8 cellular contexts compared by ENCODE assay signal in genomic region chr1:8873506-8874229, GRCh38. TPM values are rescaled to one million over a fixed set of nuclear protein-coding genes. Genes with fewer than 3 reads are reported as not detected.
DNase-seq lines count a peak whose midpoint lies in the region; ATAC-seq, FAIRE-seq and TF ChIP-seq lines count a peak whose summit lies in the region.

No MANE protein-coding gene starts in this region.

- H3K36me3 ChIP-seq in H7 (replicated peaks; ENCODE audit: control insufficient read depth, insufficient read depth, low read length) (peaks cover 57% of the 10 kb centered on the region), pancreas (peaks cover 0 to 36% (median 30%) of the 10 kb centered on the region in 3 donors), thyroid gland (peaks cover 41 to 45% of the 10 kb centered on the region in 2 donors)

- in situ Hi-C loops in SK-MEL-5 (cut with HindIII; ENCODE audit: low pct_unique_long_range_greater_than_20kb, low sequenced_read_pairs): no loop called here

- peaks cover 95% of the 10 kb centered on the region for H3K36me3 Mint-ChIP-seq in activated naive CD4-positive, alpha-beta T cell treated with anti-CD3 and anti-CD28 coated beads for 36 hours (ENCODE audit: low read depth)

- peaks cover 4 to 47% (median 27%) of the 10 kb centered on the region in 3 donors for H3K4me1 ChIP-seq in pancreas
- H3K4me1 ChIP-seq in thyroid gland: peaks cover 31 to 53% of the 10 kb centered on the region in 2 donors

- no peak for TF ChIP-seq CTCF in pancreas (IDR thresholded peaks at IDR 0.05)
- no peak for TF ChIP-seq CTCF in thyroid gland (IDR thresholded peaks at IDR 0.05)

- H3K27ac Mint-ChIP-seq in activated naive CD4-positive, alpha-beta T cell treated with anti-CD3 and anti-CD28 coated beads for 36 hours: peak overlapping the region; percentile 90

- CTCF ChIA-PET in activated naive CD4-positive, alpha-beta T cell treated with anti-CD3 and anti-CD28 coated beads for 36 hours (lab: Charles Lee): interaction anchor here (1.1 kb wide), 1 partner anchor 131 kb away, joined by 4 read pairs; no protein-coding TSS in a partner anchor

- no peak for TF ChIP-seq POLR2A in thyroid gland (IDR thresholded peaks at IDR 0.05)

- H3K27me3 Mint-ChIP-seq in activated naive CD4-positive, alpha-beta T cell treated with anti-CD3 and anti-CD28 coated beads for 36 hours (ENCODE audit: low read depth): no peaks in the 10 kb centered on the region

- H3K27me3 ChIP-seq in H7 (ENCODE audit: control insufficient read depth, insufficient read depth, low read length): no peaks in the 10 kb centered on the region
- no peaks in the 10 kb centered on the region for H3K27me3 ChIP-seq in pancreas
- H3K27me3 ChIP-seq in thyroid gland: no peaks in the 10 kb centered on the region

- DNase-seq in H7: peak; percentile 80
- DNase-seq in SK-MEL-5 (ENCODE audit: low read depth, low spot score): peak; percentile 75
- peak; percentile 94 for DNase-seq in activated naive CD4-positive, alpha-beta T cell treated with anti-CD3 and anti-CD28 coated beads for 36 hours
- peak; percentile 54 to 96 (median 82) for DNase-seq in head of caudate nucleus
- DNase-seq in pancreas: peak in 5 of 6 donors; percentile 44 to 82 (median 63)
- peak; percentile 95 to 96 for DNase-seq in thyroid gland
- DNase-seq in NCI-H526 (lab: John Stamatoyannopoulos, UW): no peak
- no peak for DNase-seq in HuH-7.5 (ENCODE audit: low spot score)

- WGBS in pancreas, 2 donors: 46 to 51% methylated on average over 5 of the region's 5 CpGs
- WGBS in thyroid gland, 2 donors: 8 to 35% methylated on average over 5 of the region's 5 CpGs

- ATAC-seq in pancreas: peak; percentile 13 to 70 (median 45)

- peaks cover 66% of the 10 kb centered on the region for H3K4me1 Mint-ChIP-seq in activated naive CD4-positive, alpha-beta T cell treated with anti-CD3 and anti-CD28 coated beads for 36 hours (ENCODE audit: low read depth)

- FAIRE-seq in pancreas (lab: Jason Lieb, UNC): no peak

- intact Hi-C loops in activated naive CD4-positive, alpha-beta T cell treated with anti-CD3 and anti-CD28 coated beads for 36 hours (cut with micrococcal nuclease): loop anchor here (10.0 kb wide), 2 partner anchors 479 to 781 kb away; partner anchors contain the start of gene PIK3CD
- intact Hi-C loops in head of caudate nucleus (cut with DNase I) (no loop called here), pancreas (cut with DNase I) (no loop called here), thyroid gland (cut with DNase I) (no loop called here)

- H3K9me3 ChIP-seq in pancreas: no peaks in the 10 kb centered on the region
- H3K9me3 ChIP-seq in thyroid gland: no peaks in the 10 kb centered on the region

- peak overlapping the region in 2 of 4 donors; percentile 48 to 49 for H3K27ac ChIP-seq in pancreas
- H3K27ac ChIP-seq in thyroid gland: peak overlapping the region; percentile 54 to 79 (median 79)

- H3K9me3 Mint-ChIP-seq in activated naive CD4-positive, alpha-beta T cell treated with anti-CD3 and anti-CD28 coated beads for 36 hours: no peaks in the 10 kb centered on the region

- H3K4me3 ChIP-seq in H7 (ENCODE audit: insufficient read depth, low read depth, low read length) (no peak overlapping the region), pancreas (no peak overlapping the region), thyroid gland (replicated peaks in 1 of 3) (no peak overlapping the region)

- peak overlapping the region; percentile 97 for H3K4me3 Mint-ChIP-seq in activated naive CD4-positive, alpha-beta T cell treated with anti-CD3 and anti-CD28 coated beads for 36 hours

RNA-seq across cellular contexts. Expression of gene ENO1, which starts 4.8 kb away (rescaled TPM):
- total RNA-seq in H7 (2014; rRNA removed; shearing (Covaris generic)): 4,341 and 4,764 TPM in 2 replicates
- 2,649 and 2,664 TPM in 2 replicates for total RNA-seq in SK-MEL-5 (2014; rRNA removed; shearing (Covaris generic))
- polyA plus RNA-seq in SK-MEL-5 (2015; cell fraction: cytosol; rRNA removed): 1,654 and 1,719 TPM in 2 replicates
- 712 and 723 TPM in 2 replicates for polyA plus RNA-seq in SK-MEL-5 (2015; cell fraction: nucleus; rRNA removed)
- 1,000 to 10,000 TPM; 2,952 to 3,004 TPM for total RNA-seq in activated naive CD4-positive, alpha-beta T cell treated with anti-CD3 and anti-CD28 coated beads for 36 hours
- 100 to 1,000 TPM in 4 of 6 donors, 10 to 100 TPM in 2; 69.9 to 299 (median 166) TPM for total RNA-seq in pancreas
- polyA plus RNA-seq in pancreas: 100 to 1,000 TPM in 1 of 2 donors, 10 to 100 TPM in 1; 99.2 to 180 TPM
- 100 to 1,000 TPM; 355 to 741 (median 478) TPM for total RNA-seq in thyroid gland

RNA-seq across cellular contexts. Expression of gene RERE, which starts 56.2 kb away (rescaled TPM):
- 75.8 and 98.8 TPM in 2 replicates for total RNA-seq in H7 (2014; rRNA removed; shearing (Covaris generic))
- 20.0 and 30.3 TPM in 2 replicates for total RNA-seq in SK-MEL-5 (2014; rRNA removed; shearing (Covaris generic))
- 45.1 and 50.0 TPM in 2 replicates for polyA plus RNA-seq in SK-MEL-5 (2015; cell fraction: cytosol; rRNA removed)
- 17.6 and 18.7 TPM in 2 replicates for polyA plus RNA-seq in SK-MEL-5 (2015; cell fraction: nucleus; rRNA removed)
- total RNA-seq in activated naive CD4-positive, alpha-beta T cell treated with anti-CD3 and anti-CD28 coated beads for 36 hours: 10 to 100 TPM; 46.4 to 47.6 TPM
- total RNA-seq in pancreas (10 to 100 TPM; 47.8 to 76.7 (median 53.4) TPM), thyroid gland (100 to 1,000 TPM; 118 to 244 (median 131) TPM)
- polyA plus RNA-seq in pancreas: 10 to 100 TPM; 27.0 to 40.6 TPM

Comparison
In these comparisons a context has a peak if more than half of its experiments do, and no peak if none do; other contexts are left out.
1. DNase-seq: peak in H7 (single experiment), SK-MEL-5 (single experiment), activated naive CD4-positive, alpha-beta T cell treated with anti-CD3 and anti-CD28 coated beads for 36 hours (single experiment), head of caudate nucleus (42 of 42), pancreas (5 of 6) and thyroid gland (2 of 2); none in NCI-H526 (0 of 2) and HuH-7.5 (single experiment).